27 cellular contexts compared by ENCODE assay signal in the genomic region with DNA sequence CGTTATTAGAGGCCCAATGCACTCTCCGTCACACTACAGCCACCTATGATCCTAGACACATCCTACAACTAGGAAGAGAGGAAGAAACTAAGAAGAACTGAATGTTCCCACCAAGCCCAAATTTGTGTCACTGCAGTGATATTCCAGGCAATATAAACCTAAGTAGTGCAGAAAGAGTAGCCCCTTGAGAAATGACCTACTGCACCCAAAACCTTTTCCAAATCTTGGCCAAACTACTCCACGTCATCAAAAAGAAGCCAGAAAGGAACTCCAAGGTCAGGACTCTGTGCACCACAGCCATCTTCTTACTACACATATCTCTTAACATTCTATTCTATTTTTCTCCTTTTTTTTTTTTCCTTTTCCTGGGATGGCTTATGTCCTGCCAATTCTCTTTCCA.
DNase-seq lines count a peak whose midpoint lies in the region; ATAC-seq and TF ChIP-seq lines count a peak whose summit lies in the region.
"Had no signal": no experiment of that assay in that cellular context is flagged by ENCODE, and none has a peak within 500 bp of the region (broad histone marks: within the 10 kb centered on the region; RNA-seq: fewer than 3 reads in every experiment).

No MANE protein-coding gene starts in this region.

- ATAC-seq in right cardiac atrium (peak; percentile 61 to 83), aorta (ENCODE audit: low FRiP score) (peak; percentile 56), HG02798 (IDR thresholded peaks at IDR 0.05; ENCODE audit: poor library complexity, unreplicated experiment) (no peak)
- ATAC-seq: activated T-cell treated with anti-CD3 and anti-CD28 coated beads, Interleukin-2, amount 50 U/mL, for 4 hours; esophagus mucosa; left colon had no signal

- H3K27ac ChIP-seq in right cardiac atrium (ENCODE audit: low read length) (no peak overlapping the region), skeletal muscle tissue (ENCODE audit: low read depth, low read length) (peak overlapping the region; percentile 34), aorta (ENCODE audit: low read depth in 1 of 2, low read length in 2 of 2) (peak overlapping the region in 1 of 2 donors; percentile 51)
- H3K27ac ChIP-seq: BLaER1 had no signal

- no peak overlapping the region for H3K9ac ChIP-seq in skeletal muscle tissue (ENCODE audit: low read depth in 1 of 3, low read length in 3 of 3)
- H3K9ac ChIP-seq: BLaER1, SK-N-SH had no signal

- intact Hi-C loops in right cardiac atrium (cut with DNase I) (no loop called here), aorta (cut with DNase I) (loop anchor here (5.0 to 10.0 kb wide), 3 partner anchors 57 to 1990 kb away; no protein-coding TSS in a partner anchor)

- peak; percentile 37 for DNase-seq in fibroblast of mammary gland (ENCODE audit: low read depth)
- DNase-seq in right cardiac atrium = no peak
- no peak for DNase-seq in aorta
- no peak for DNase-seq in cerebellar nuclear complex (lab: John Stamatoyannopoulos, UW)
- no peak for DNase-seq in H7
- DNase-seq: activated CD4-positive, alpha-beta T cell treated with anti-CD3 and anti-CD28 coated beads, Interleukin-2, amount 50 U/mL, for 1 hour; activated CD4-positive, CD25-positive, alpha-beta regulatory T cell; activated gamma-delta T cell; activated naive CD8-positive, alpha-beta T cell treated with anti-CD3 and anti-CD28 coated beads, Interleukin-2, amount 10 ng/mL, durations not matched to agents 7 days and 5 days; activated T-cell treated with anti-CD3 and anti-CD28 coated beads, Interleukin-2, amount 50 U/mL, for 4 hours; central memory CD4-positive, alpha-beta T cell; H9; immature natural killer cell; Karpas-422; left colon; mesenchymal stem cell; NCI-H1417 treated with DMSO at 0.1 percent for 48 hours; NCI-H2081; NCI-H526; SK-N-SH; stimulated activated naive CD4-positive, alpha-beta T cell treated with Interleukin-2 at 50 U/mL for 16 hours; trophoblast cell had no signal

- 65% methylated on average over 3 of the region's 3 CpGs for WGBS in right cardiac atrium
- WGBS in aorta, 2 donors = 44 to 47% methylated on average over 3 of the region's 3 CpGs

- no peaks in the 10 kb centered on the region for H3K27me3 ChIP-seq in right cardiac atrium (ENCODE audit: control insufficient read depth, insufficient read depth)
- H3K27me3 ChIP-seq in skeletal muscle tissue (ENCODE audit: control insufficient read depth in 3 of 3, insufficient read depth in 3 of 3, low read length in 3 of 3) = no peaks in the 10 kb centered on the region
- no peaks in the 10 kb centered on the region for H3K27me3 ChIP-seq in aorta (ENCODE audit: control insufficient read depth in 1 of 2, insufficient read depth in 2 of 2, low read length in 1 of 2)
- no peaks in the 10 kb centered on the region; the same call in 1 of the 2 replicates for H3K27me3 ChIP-seq in H7 (ENCODE audit: control insufficient read depth, insufficient read depth, low read length)
- H3K27me3 ChIP-seq: BLaER1 had no signal

- no peaks in the 10 kb centered on the region for H3K36me3 ChIP-seq in skeletal muscle tissue (ENCODE audit: control insufficient read depth in 3 of 3, insufficient read depth in 3 of 3, low read length in 3 of 3)
- H3K36me3 ChIP-seq in aorta (ENCODE audit: control insufficient read depth in 1 of 2, insufficient read depth in 2 of 2, low read length in 1 of 2) = no peaks in the 10 kb centered on the region
- H3K36me3 ChIP-seq in H7 (replicated peaks; ENCODE audit: control insufficient read depth, insufficient read depth, low read length) = no peaks in the 10 kb centered on the region
- H3K36me3 ChIP-seq: BLaER1 had no signal

- H3K9me3 ChIP-seq in right cardiac atrium (ENCODE audit: control insufficient read depth, low read length) = no peaks in the 10 kb centered on the region
- H3K9me3 ChIP-seq in skeletal muscle tissue (ENCODE audit: control insufficient read depth in 3 of 3, low read length in 3 of 3) = no peaks in the 10 kb centered on the region
- no peaks in the 10 kb centered on the region for H3K9me3 ChIP-seq in aorta (ENCODE audit: control insufficient read depth, low read length)
- H3K9me3 ChIP-seq: BLaER1, SK-N-SH had no signal

- H3K4me3 ChIP-seq in fibroblast of mammary gland (ENCODE audit: control insufficient read depth, low read depth, low read length) = no peak overlapping the region
- no peak overlapping the region for H3K4me3 ChIP-seq in right cardiac atrium (ENCODE audit: low read length)
- no peak overlapping the region for H3K4me3 ChIP-seq in skeletal muscle tissue (ENCODE audit: low read length in 3 of 3)
- no peak overlapping the region for H3K4me3 ChIP-seq in aorta (ENCODE audit: low read length in 2 of 2)
- H3K4me3 ChIP-seq in H7 (ENCODE audit: insufficient read depth, low read depth, low read length) = no peak overlapping the region
- H3K4me3 ChIP-seq: BLaER1, skin epidermis had no signal

- no peak for TF ChIP-seq CTCF in fibroblast of mammary gland (conservative IDR thresholded peaks at IDR 0.05; ENCODE audit: control insufficient read depth, insufficient read depth, low read depth, low read length)

- H3K4me1 ChIP-seq in right cardiac atrium (ENCODE audit: control insufficient read depth, insufficient read depth, low read length) (no peaks in the 10 kb centered on the region), skeletal muscle tissue (ENCODE audit: control insufficient read depth in 3 of 3, insufficient read depth in 3 of 3, low read length in 3 of 3) (peaks cover 0 to 14% (median 7%) of the 10 kb centered on the region in 3 donors), aorta (ENCODE audit: control insufficient read depth in 1 of 2, insufficient read depth in 2 of 2, low read length in 2 of 2) (peaks cover 4 to 9% of the 10 kb centered on the region in 2 donors)
- H3K4me1 ChIP-seq: BLaER1 had no signal

Comparison
In these comparisons a context has a peak if more than half of its experiments do, and no peak if none do; other contexts are left out.
1. intact Hi-C loops: an anchor here in aorta (5.0 to 10.0 kb wide); none called in right cardiac atrium.